Comparison of ENCODE assay signal across 8 cellular contexts in genomic region chr1:183021405-183022201, GRCh38. TPM values are rescaled to one million over a fixed set of nuclear protein-coding genes. Genes with fewer than 3 reads are reported as not detected.
A peak's percentile ranks its signal among the peaks of the same experiment; 100 is the strongest.
DNase-seq lines count a peak whose midpoint lies in the region; ATAC-seq and TF ChIP-seq lines count a peak whose summit lies in the region.

No MANE protein-coding gene starts in this region.

- H3K4me1 Mint-ChIP-seq in GM23338 = peaks cover 44% of the 10 kb centered on the region
- peaks cover 25% of the 10 kb centered on the region for H3K4me1 Mint-ChIP-seq in glutamatergic neuron (ENCODE audit: low read depth, unreplicated experiment)

- H3K36me3 Mint-ChIP-seq in GM23338 (ENCODE audit: low read depth) = no peaks in the 10 kb centered on the region; the same call in 2 of the 3 replicates
- H3K36me3 Mint-ChIP-seq in glutamatergic neuron (ENCODE audit: unreplicated experiment) = no peaks in the 10 kb centered on the region

- H3K27ac ChIP-seq in GM23338 (ENCODE audit: low read depth) (peak overlapping the region; percentile 96; the same call in 1 of the 2 replicates), VCaP (peak overlapping the region; percentile 98)

- peak overlapping the region; percentile 86 for H3K4me3 Mint-ChIP-seq in GM23338
- peak overlapping the region; percentile 92 for H3K4me3 Mint-ChIP-seq in glutamatergic neuron (ENCODE audit: unreplicated experiment)

- no peak for TF ChIP-seq POLR2A in erythroblast (IDR thresholded peaks at IDR 0.05; ENCODE audit: low read length)

- H3K9me2 ChIP-seq in GM23338 (ENCODE audit: insufficient read depth) = no peaks in the 10 kb centered on the region

- peak overlapping the region; percentile 79 for H3K4me3 ChIP-seq in GM23338
- H3K4me3 ChIP-seq in skeletal muscle cell (ENCODE audit: low read depth, low read length) = peak overlapping the region; percentile 77

- no peak for TF ChIP-seq CTCF in GM23338 (conservative IDR thresholded peaks at IDR 0.05; ENCODE audit: low read depth in 2 of 2)
- no peak for TF ChIP-seq CTCF in VCaP (conservative IDR thresholded peaks at IDR 0.05)
- TF ChIP-seq CTCF in glutamatergic neuron (IDR thresholded peaks at IDR 0.05; ENCODE audit: partially characterized antibody, unreplicated experiment) = no peak

- H4K20me1 ChIP-seq in GM23338 (replicated peaks; ENCODE audit: insufficient read depth) = peaks cover 16% of the 10 kb centered on the region; the same call in 1 of the 2 replicates

- peaks cover 4% of the 10 kb centered on the region; the same call in 1 of the 2 replicates for H3F3A ChIP-seq in GM23338 (replicated peaks; ENCODE audit: low read depth)

- H3K4me2 ChIP-seq in GM23338 = peak overlapping the region; percentile 73

- DNase-seq in GM23338 (ENCODE audit: low spot score) = no peak
- no peak for DNase-seq in glutamatergic neuron
- no peak for DNase-seq in skeletal muscle cell (ENCODE audit: low read depth)
- DNase-seq in erythroblast (lab: John Stamatoyannopoulos, UW) = no peak
- DNase-seq in SKM-1 treated with dmso at 0.1 percent for 144 hours (lab: John Stamatoyannopoulos, UW; ENCODE audit: unreplicated experiment) = no peak

- H3K36me3 ChIP-seq in GM23338 (ENCODE audit: insufficient read depth) = no peaks in the 10 kb centered on the region

- H2AFZ ChIP-seq in GM23338 = peak overlapping the region; percentile 84; the same call in 1 of the 2 replicates

- H3K9me3 Mint-ChIP-seq in GM23338 = no peaks in the 10 kb centered on the region
- peaks cover 7% of the 10 kb centered on the region for H3K9me3 Mint-ChIP-seq in glutamatergic neuron (ENCODE audit: unreplicated experiment)

- peaks cover 25% of the 10 kb centered on the region for H3K79me2 ChIP-seq in GM23338 (replicated peaks; ENCODE audit: insufficient read depth)

- peaks cover 22% of the 10 kb centered on the region for H3K4me1 ChIP-seq in GM23338 (ENCODE audit: insufficient read depth)

- no peak for ATAC-seq in GM23338
- ATAC-seq in HG03097 (IDR thresholded peaks at IDR 0.05; ENCODE audit: low FRiP score, unreplicated experiment) = no peak
- no peak for ATAC-seq in HG03442 (IDR thresholded peaks at IDR 0.05; ENCODE audit: unreplicated experiment)

- H3K27me3 ChIP-seq in GM23338 (ENCODE audit: insufficient read depth) = peaks cover 13% of the 10 kb centered on the region

- H3K27me3 Mint-ChIP-seq in GM23338 (ENCODE audit: insufficient read depth, low read depth, poor library complexity) (peaks cover 11% of the 10 kb centered on the region), glutamatergic neuron (ENCODE audit: unreplicated experiment) (peaks cover 11% of the 10 kb centered on the region)

- H3K27ac Mint-ChIP-seq in GM23338 (peak overlapping the region; percentile 96), glutamatergic neuron (ENCODE audit: unreplicated experiment) (peak overlapping the region; percentile 62)

TF ChIP-seq in GM23338, 12 proteins besides CTCF, POLR2A, EP300 and RAD21:
- TF ChIP-seq ZNF114 (CRISPR knock-in tag; IDR thresholded peaks at IDR 0.05) = no peak
- TF ChIP-seq ETS1 (IDR thresholded peaks at IDR 0.05) = no peak
TF ChIP-seq in GM23338: peak in this region for 0.

RNA-seq across cellular contexts. Expression of gene LAMC1, which starts 1.6 kb away (rescaled TPM):
- total RNA-seq in GM23338 (2014; rRNA removed; shearing (Covaris generic)) = 111 and 116 TPM in 2 replicates
- polyA plus RNA-seq in GM23338 (2016; fragmentation: Nextera tagmentation; extraction: Ambion mirVana) = 18.4 and 20.5 TPM in 2 replicates
- 51.8 TPM for total RNA-seq in glutamatergic neuron (ENCODE audit: unreplicated experiment)
